1 cellular context compared by ENCODE assay signal in the genomic region with DNA sequence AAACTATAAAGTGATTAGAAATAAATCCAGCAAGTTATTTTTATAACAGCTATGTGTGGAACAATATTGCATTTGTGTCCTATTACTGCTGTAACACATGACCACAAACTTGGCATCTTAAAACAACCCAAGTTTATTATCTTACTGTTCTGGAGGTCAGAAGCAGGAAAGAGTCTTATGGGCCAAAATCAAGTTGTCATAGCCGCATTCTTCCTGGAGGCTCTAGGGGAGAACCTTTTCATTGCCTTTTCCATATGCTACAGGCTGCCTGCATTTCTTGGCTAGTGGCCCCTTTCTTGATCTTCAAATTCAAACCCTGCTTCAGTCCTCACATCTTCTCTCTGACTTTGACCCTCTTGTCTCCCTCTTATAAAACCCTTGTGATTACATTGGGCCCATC.
A peak's percentile ranks its signal among the peaks of the same experiment; 100 is the strongest.
TF ChIP-seq lines count a peak whose summit lies in the region.

No MANE protein-coding gene starts in this region.

TF ChIP-seq in K562, 482 proteins besides CTCF, POLR2A, EP300 and RAD21:
- TF ChIP-seq BCOR (IDR thresholded peaks at IDR 0.05) (0 out of 2 replicates have a peak, but pooled peaks have one; percentile 18), ZBTB49 (CRISPR knock-in tag; IDR thresholded peaks at IDR 0.05; ENCODE audit: borderline replicate concordance) (no peak), RBM25 (IDR thresholded peaks at IDR 0.05; ENCODE audit: low read depth, low read length, severe bottlenecking) (peak; percentile 79), SMAD1 (IDR thresholded peaks at IDR 0.05; ENCODE audit: low read depth, low read length, partially characterized antibody) (no peak), RBBP5 (IDR thresholded peaks at IDR 0.05; ENCODE audit: borderline replicate concordance, insufficient read depth, low read length, poor library complexity, severe bottlenecking) (no peak), ZNF668 (CRISPR knock-in tag; IDR thresholded peaks at IDR 0.05) (no peak)
